ENCODE assay signal across 2 cellular contexts in genomic region chr3:30658328-30659052, GRCh38.
TF ChIP-seq lines count a peak whose summit lies in the region.

No MANE protein-coding gene starts in this region.

TF ChIP-seq in IMR-90, 13 proteins besides CTCF, POLR2A, EP300 and RAD21 (continued from another document):
- TF ChIP-seq BHLHE40 (IDR thresholded peaks at IDR 0.05; ENCODE audit: low read depth, low read length) (0 out of 2 replicates have a peak, but pooled peaks have one; percentile 22), MAFK (IDR thresholded peaks at IDR 0.05; ENCODE audit: low read depth, low read length) (peak; percentile 7; the same call in 1 of the 2 replicates), CEBPB (IDR thresholded peaks at IDR 0.05; ENCODE audit: low read depth, low read length) (peak; percentile 34; the same call in 1 of the 2 replicates)

TF ChIP-seq in WTC11, 78 proteins besides CTCF, POLR2A, EP300 and RAD21 (continued from another document):
- no peak for TF ChIP-seq ZNF219 (CRISPR knock-in tag; IDR thresholded peaks at IDR 0.05; ENCODE audit: borderline replicate concordance)
- no peak for TF ChIP-seq E2F1 (CRISPR knock-in tag; IDR thresholded peaks at IDR 0.05)
- no peak for TF ChIP-seq AR (CRISPR knock-in tag; IDR thresholded peaks at IDR 0.05)
- TF ChIP-seq PRDM15 (CRISPR knock-in tag; IDR thresholded peaks at IDR 0.05) = no peak
- no peak for TF ChIP-seq ZNF423 (CRISPR knock-in tag; IDR thresholded peaks at IDR 0.05)
- TF ChIP-seq PRRX2 (CRISPR knock-in tag; IDR thresholded peaks at IDR 0.05) = no peak
- no peak for TF ChIP-seq ZSCAN18 (CRISPR knock-in tag; IDR thresholded peaks at IDR 0.05)
- no peak for TF ChIP-seq ETV6 (CRISPR knock-in tag; IDR thresholded peaks at IDR 0.05)
- TF ChIP-seq ZMAT4 (CRISPR knock-in tag; IDR thresholded peaks at IDR 0.05) = no peak
- TF ChIP-seq E2F5 (CRISPR knock-in tag; IDR thresholded peaks at IDR 0.05) = no peak
